In genomic region chr6:157906537-157907061, GRCh38 we compare ENCODE assay signal across 1 cellular context.
TF ChIP-seq lines count a peak whose summit lies in the region.

No MANE protein-coding gene starts in this region.

TF ChIP-seq in K562, 482 proteins besides CTCF, POLR2A, EP300 and RAD21 (continued from another document and continues in another):
- TF ChIP-seq TSHZ1 (CRISPR knock-in tag; IDR thresholded peaks at IDR 0.05) (no peak), C11orf30 (IDR thresholded peaks at IDR 0.05; ENCODE audit: low read depth) (no peak), BRF1 (IDR thresholded peaks at IDR 0.05; ENCODE audit: borderline replicate concordance, extremely low read depth, insufficient read length) (no peak), NELFE (IDR thresholded peaks at IDR 0.05; ENCODE audit: insufficient read depth, insufficient read length) (no peak), GATAD2B (IDR thresholded peaks at IDR 0.05; ENCODE audit: borderline replicate concordance) (peak; percentile 68; the same call in 1 of the 2 replicates), STAT5A (IDR thresholded peaks at IDR 0.05; ENCODE audit: borderline replicate concordance, low read length) (no peak; the same call in 1 of the 2 replicates), ZNF324 (CRISPR knock-in tag; IDR thresholded peaks at IDR 0.05) (no peak), SUPT5H (IDR thresholded peaks at IDR 0.05) (no peak), ETV1 (tag; conservative IDR thresholded peaks at IDR 0.05; ENCODE audit: low read depth) (no peak), ZBTB5 (IDR thresholded peaks at IDR 0.05) (no peak), LCOR (CRISPR knock-in tag; IDR thresholded peaks at IDR 0.05) (no peak), TRIM24 (IDR thresholded peaks at IDR 0.05) (peak; percentile 85 to 91), NCOA6 (IDR thresholded peaks at IDR 0.05) (no peak), NBN (IDR thresholded peaks at IDR 0.05; ENCODE audit: low read depth) (peak; percentile 87), ZNF408 (CRISPR knock-in tag; IDR thresholded peaks at IDR 0.05; ENCODE audit: low read depth) (no peak), MECOM (CRISPR knock-in tag; IDR thresholded peaks at IDR 0.05) (0 out of 2 replicates have a peak, but pooled peaks have one; percentile 6), RCOR1 (IDR thresholded peaks at IDR 0.05; ENCODE audit: borderline replicate concordance in 1 of 2, low read depth in 2 of 2, low read length in 2 of 2) (peak in 1 of 2 experiments; percentile 88; a peak in 2 of 4 replicates), KAT2B (IDR thresholded peaks at IDR 0.05; ENCODE audit: low read depth, low read length) (no peak), ZNF717 (CRISPR knock-in tag; IDR thresholded peaks at IDR 0.05) (no peak), MYC (IDR thresholded peaks at IDR 0.05; ENCODE audit: low read depth, low read length) (peak; percentile 54; the same call in 1 of the 2 replicates), MYC (CRISPR knock-in tag; IDR thresholded peaks at IDR 0.05; ENCODE audit: borderline replicate concordance, low read depth) (no peak), ZNF23 (CRISPR knock-in tag; IDR thresholded peaks at IDR 0.05) (no peak), PHF8 (IDR thresholded peaks at IDR 0.05; ENCODE audit: borderline replicate concordance, low read length) (no peak), CCAR2 (IDR thresholded peaks at IDR 0.05; ENCODE audit: low read depth, low read length) (no peak), YY1 (IDR thresholded peaks at IDR 0.05; ENCODE audit: borderline replicate concordance in 1 of 3, control insufficient read depth in 1 of 3, extremely low read depth in 1 of 3, insufficient read depth in 3 of 3, insufficient read length in 1 of 3, insufficient replicate concordance in 2 of 3, low read depth in 1 of 3, low read length in 2 of 3) (no peak), ZNF175 (CRISPR knock-in tag; IDR thresholded peaks at IDR 0.05; ENCODE audit: low read depth) (no peak; the same call in none of the 2 replicates), CBFA2T3 (IDR thresholded peaks at IDR 0.05) (peak; percentile 80), RUNX1 (IDR thresholded peaks at IDR 0.05; ENCODE audit: low read depth) (no peak), NCOA1 (IDR thresholded peaks at IDR 0.05; ENCODE audit: low read depth) (no peak), E4F1 (CRISPR knock-in tag; IDR thresholded peaks at IDR 0.05; ENCODE audit: borderline replicate concordance) (no peak), ERF (CRISPR knock-in tag; IDR thresholded peaks at IDR 0.05) (no peak), SMARCE1 (IDR thresholded peaks at IDR 0.05) (peak; percentile 89; the same call in 1 of the 2 replicates), KAT7 (CRISPR knock-in tag; IDR thresholded peaks at IDR 0.05; ENCODE audit: borderline replicate concordance) (no peak), CREB3L1 (IDR thresholded peaks at IDR 0.05; ENCODE audit: borderline replicate concordance, low read depth) (no peak), RFX1 (IDR thresholded peaks at IDR 0.05) (no peak), TAF15 (IDR thresholded peaks at IDR 0.05; ENCODE audit: low read depth, low read length) (no peak), HNRNPH1 (optimal IDR thresholded peaks at IDR 0.05; ENCODE audit: low read depth, low read length) (no peak), ZNF274 (IDR thresholded peaks at IDR 0.05; ENCODE audit: borderline replicate concordance, low read depth, low read length) (no peak), TBL1XR1 (IDR thresholded peaks at IDR 0.05; ENCODE audit: low read length in 2 of 2) (peak in 1 of 2 experiments; percentile 73; a peak in 1 of 4 replicates), KLF1 (tag; IDR thresholded peaks at IDR 0.05) (no peak), E2F4 (CRISPR knock-in tag; IDR thresholded peaks at IDR 0.05; ENCODE audit: low read depth) (no peak), ZNF239 (CRISPR knock-in tag; IDR thresholded peaks at IDR 0.05) (no peak), ZNF280B (CRISPR knock-in tag; IDR thresholded peaks at IDR 0.05) (no peak), BDP1 (IDR thresholded peaks at IDR 0.05; ENCODE audit: insufficient read depth, insufficient read length) (no peak), BHLHE40 (IDR thresholded peaks at IDR 0.05; ENCODE audit: low read length) (no peak), ZNF398 (CRISPR knock-in tag; IDR thresholded peaks at IDR 0.05) (no peak)
